In genomic region chr1:169890761-169891538, GRCh38 we compare ENCODE assay signal across 8 cellular contexts. TPM values are rescaled to one million over a fixed set of nuclear protein-coding genes. Genes with fewer than 3 reads are reported as not detected.
DNase-seq lines count a peak whose midpoint lies in the region; ATAC-seq and TF ChIP-seq lines count a peak whose summit lies in the region.

No MANE protein-coding gene starts in this region.

- H3K9me3 ChIP-seq in lower lobe of right lung = no peaks in the 10 kb centered on the region

- H3K27me3 ChIP-seq in lower lobe of right lung (ENCODE audit: low read depth) = no peaks in the 10 kb centered on the region

- no peak for ATAC-seq in lower lobe of right lung
- no peak for ATAC-seq in GM18873 (IDR thresholded peaks at IDR 0.05; ENCODE audit: low FRiP score, unreplicated experiment)
- ATAC-seq in GM18498 (IDR thresholded peaks at IDR 0.05; ENCODE audit: unreplicated experiment) = no peak

- DNase-seq in GM10248 (ENCODE audit: extremely low spot score) (peak; percentile 35), HT1080 (ENCODE audit: low read depth) (peak; percentile 60), activated T-cell treated with anti-CD3 and anti-CD28 coated beads for 48 hours (ENCODE audit: low read depth) (peak; percentile 20), lower lobe of right lung (no peak), COLO829 (ENCODE audit: low spot score) (no peak), NCI-H2107 treated with DMSO at 0.1 percent for 48 hours (lab: John Stamatoyannopoulos, UW; ENCODE audit: unreplicated experiment) (no peak)

- TF ChIP-seq CTCF in GM10248 (IDR thresholded peaks at IDR 0.05; ENCODE audit: control extremely low read depth, extremely low read depth, low read depth, missing control alignments) (no peak), lower lobe of right lung (IDR thresholded peaks at IDR 0.05) (no peak)

- peaks cover 27% of the 10 kb centered on the region for H3K36me3 ChIP-seq in lower lobe of right lung

- CTCF ChIA-PET in GM10248 (lab: Yijun Ruan, JAX) = interaction anchor here (0.9 to 1.8 kb wide), 9 partner anchors 8 to 642 kb away, joined by 3 to 6 read pairs (median 3); no protein-coding TSS in a partner anchor

- H3K27ac ChIP-seq in lower lobe of right lung = peak overlapping the region; percentile 61

- POLR2A ChIA-PET in GM10248 (lab: Yijun Ruan, JAX) = interaction anchor here (0.9 kb wide), 1 partner anchor 35 kb away, joined by 3 read pairs; no protein-coding TSS in a partner anchor

- H3K4me1 ChIP-seq in lower lobe of right lung = peaks cover 40% of the 10 kb centered on the region

- intact Hi-C loops in lower lobe of right lung (cut with DNase I) = no loop called here

- H3K4me3 ChIP-seq in lower lobe of right lung = peak overlapping the region; percentile 4

RNA-seq across cellular contexts. Expression of gene SCYL3, which starts 2.7 kb away (rescaled TPM):
- 3.1 and 3.9 TPM in 2 replicates for total RNA-seq in HT1080 (2014; rRNA removed; shearing (Covaris generic))
- polyA plus RNA-seq in HT1080 (2015; cell fraction: cytosol; rRNA removed) = 4.3 and 4.8 TPM in 2 replicates
- polyA plus RNA-seq in HT1080 (2015; cell fraction: nucleus; rRNA removed) = 14.9 and 16.2 TPM in 2 replicates
- 9.9 TPM for total RNA-seq in lower lobe of right lung

Comparison
In these comparisons a context has a peak if more than half of its experiments do, and no peak if none do; other contexts are left out.
1. DNase-seq: peak in GM10248 (single experiment), HT1080 (single experiment) and activated T-cell treated with anti-CD3 and anti-CD28 coated beads for 48 hours (single experiment); none in lower lobe of right lung (single experiment), COLO829 (single experiment) and NCI-H2107 treated with DMSO at 0.1 percent for 48 hours (single experiment).